ENCODE assay signal across 25 cellular contexts in genomic region chr2:220117010-220117409, GRCh38.
"Had no signal": no experiment of that assay in that cellular context is flagged by ENCODE, and none has a peak within 500 bp of the region (broad histone marks: within the 10 kb centered on the region; RNA-seq: fewer than 3 reads in every experiment).

No MANE protein-coding gene starts in this region.

- H3K4me3 ChIP-seq: adrenal gland had no signal

- H3K4me1 ChIP-seq: adrenal gland had no signal

- H3K9me3 ChIP-seq: adrenal gland had no signal

- DNase-seq: activated B cell treated with CpG ODN at 0.5 μM for 24 hours; activated CD4-positive, alpha-beta memory T cell treated with anti-CD3 and anti-CD28 coated beads for 36 hours; activated CD4-positive, alpha-beta T cell treated with anti-CD3 and anti-CD28 coated beads for 1 hour; activated CD4-positive, alpha-beta T cell treated with anti-CD3 and anti-CD28 coated beads, Interleukin-2, amount 10 ng/mL, durations not matched to agents 24 days and 14 days; activated CD8-positive, alpha-beta memory T cell treated with anti-CD3 and anti-CD28 coated beads for 24 hours; activated gamma-delta T cell treated with Interleukin-2 at 50 U/mL for 16 hours; activated naive CD4-positive, alpha-beta T cell treated with anti-CD3 and anti-CD28 coated beads, Interleukin-2, amount 50 U/mL, for 16 hours; activated naive CD8-positive, alpha-beta T cell treated with anti-CD3 and anti-CD28 coated beads, Interleukin-2, amount 10 ng/mL, durations not matched to agents 7 days and 5 days; activated T-cell treated with anti-CD3 and anti-CD28 coated beads, Interleukin-2, amount 50 U/mL, for 48 hours; adrenal gland; anterior cingulate cortex; cerebellar nuclear complex; KG1; NCI-H1048; NCI-H1436; NCI-H187 treated with DMSO at 0.1 percent for 48 hours; NCI-H2081 treated with DMSO at 0.1 percent for 48 hours; NCI-H446 treated with DMSO at 0.1 percent for 48 hours; NCI-H524 treated with DMSO at 0.1 percent for 48 hours; PC-3; SIG-M5; T-cell; T-helper 2 cell; T1000 had no signal

- ATAC-seq: activated T-helper 17 cell treated with anti-CD3 and anti-CD28 coated beads, Interleukin-2, amount 50 U/mL, for 72 hours; PC-3; T-cell had no signal

- H3K27me3 ChIP-seq: adrenal gland had no signal

- H3K27ac ChIP-seq: adrenal gland had no signal

- H3K36me3 ChIP-seq: adrenal gland had no signal
